9 cellular contexts compared by ENCODE assay signal in genomic region chr7:6637544-6638229, GRCh38. TPM values are rescaled to one million over a fixed set of nuclear protein-coding genes. Genes with fewer than 3 reads are reported as not detected.
DNase-seq lines count a peak whose midpoint lies in the region; ATAC-seq, FAIRE-seq and TF ChIP-seq lines count a peak whose summit lies in the region.
"Had no signal": no experiment of that assay in that cellular context is flagged by ENCODE, and none has a peak within 500 bp of the region (broad histone marks: within the 10 kb centered on the region; RNA-seq: fewer than 3 reads in every experiment).

No MANE protein-coding gene starts in this region.

- H3K27ac Mint-ChIP-seq in Calu3 (ENCODE audit: unreplicated experiment) (peak overlapping the region; percentile 22), T-cell (peak overlapping the region; percentile 91 to 95)

- no peaks in the 10 kb centered on the region for H3K27me3 Mint-ChIP-seq in Calu3 (ENCODE audit: unreplicated experiment)
- H3K27me3 Mint-ChIP-seq in T-cell = no peaks in the 10 kb centered on the region

- no peak for FAIRE-seq in keratinocyte (lab: Jason Lieb, UNC)
- FAIRE-seq: frontal cortex had no signal

- in situ Hi-C loops in astrocyte of the cerebellum (cut with HindIII; ENCODE audit: low sequenced_read_pairs) = loop anchor here (10.0 kb wide), 1 partner anchor 93 kb away; no protein-coding TSS in a partner anchor

- ATAC-seq in GM19397 (IDR thresholded peaks at IDR 0.05; ENCODE audit: unreplicated experiment) (peak; percentile 82), HG03469 (IDR thresholded peaks at IDR 0.05; ENCODE audit: unreplicated experiment) (peak; percentile 59), T-cell (replicated peaks in 1 of 4) (peak; percentile 73 to 82 (median 76))

- peaks cover 6% of the 10 kb centered on the region for H3K4me1 ChIP-seq in keratinocyte (ENCODE audit: control insufficient read depth, extremely low read depth, insufficient read depth, low read length)

- peak; percentile 63 for TF ChIP-seq CTCF in Calu3 (IDR thresholded peaks at IDR 0.05; ENCODE audit: unreplicated experiment)
- TF ChIP-seq CTCF in astrocyte of the cerebellum (IDR thresholded peaks at IDR 0.05; ENCODE audit: low read depth, low read length, missing control alignments) = no peak
- peak in 1 of 3 experiments; percentile 7 for TF ChIP-seq CTCF in keratinocyte (optimal IDR thresholded peaks at IDR 0.05 in 1 of 3, IDR thresholded peaks at IDR 0.05 in 1 of 3, conservative IDR thresholded peaks at IDR 0.05 in 1 of 3; ENCODE audit: extremely low read depth in 1 of 3, insufficient read depth in 2 of 3, low read length in 3 of 3)

- H3K9me3 Mint-ChIP-seq in Calu3 (ENCODE audit: low read depth, unreplicated experiment) (no peaks in the 10 kb centered on the region), T-cell (no peaks in the 10 kb centered on the region)

- H2AFZ ChIP-seq in keratinocyte (ENCODE audit: control insufficient read depth, low read length) = no peak overlapping the region

- DNase-seq in Calu3 = peak; percentile 71
- peak in 33 of 34 experiments; percentile 17 to 59 (median 36) for DNase-seq in T-cell
- DNase-seq in astrocyte of the cerebellum (ENCODE audit: low read depth) = no peak
- no peak for DNase-seq in keratinocyte (ENCODE audit: low read depth, low spot score)
- DNase-seq in stimulated activated CD4-positive, alpha-beta T cell treated with anti-CD3 and anti-CD28 coated beads, Interleukin-4, amount 100 ng/mL, for 24 hours = peak; percentile 62
- no peak for DNase-seq in NCI-H2107 (lab: John Stamatoyannopoulos, UW)

- H3K4me3 ChIP-seq in astrocyte of the cerebellum (ENCODE audit: low read depth, low read length) (peak overlapping the region; percentile 67), keratinocyte (ENCODE audit: control insufficient read depth in 2 of 3, extremely low read depth in 1 of 3, insufficient read depth in 2 of 3, low read depth in 1 of 3, low read length in 3 of 3) (peak overlapping the region; percentile 62 to 85 (median 65))

- H3K9ac ChIP-seq in keratinocyte (ENCODE audit: control insufficient read depth, extremely low read depth, insufficient read depth, low read length) = peak overlapping the region; percentile 52

- H3K4me2 ChIP-seq in keratinocyte (ENCODE audit: control insufficient read depth, extremely low read depth, insufficient read depth, low read depth, low read length) = peak overlapping the region; percentile 76

- peak overlapping the region; percentile 76 for H3K4me3 Mint-ChIP-seq in Calu3 (ENCODE audit: low read depth, unreplicated experiment)
- peak overlapping the region; percentile 81 to 85 (median 84) for H3K4me3 Mint-ChIP-seq in T-cell

- H3K27me3 ChIP-seq in keratinocyte (ENCODE audit: control insufficient read depth, extremely low read depth, insufficient read depth, low read length) = no peaks in the 10 kb centered on the region

- H3K36me3 Mint-ChIP-seq in Calu3 (ENCODE audit: insufficient read depth, unreplicated experiment) (peaks cover 54% of the 10 kb centered on the region), T-cell (peaks cover 26% of the 10 kb centered on the region)

- POLR2A ChIA-PET in T-cell (lab: Charles Lee) = no interaction called here

- no peaks in the 10 kb centered on the region for H3K9me3 ChIP-seq in keratinocyte (ENCODE audit: control insufficient read depth, low read depth, low read length)

- dilution Hi-C loops in keratinocyte (cut with MboI; ENCODE audit: extremely low pct_ligation_motif_present, low sequenced_read_pairs) = no loop called here

- no peaks in the 10 kb centered on the region for H3K9me1 ChIP-seq in keratinocyte (ENCODE audit: control insufficient read depth, extremely low read depth, insufficient read depth, low read length)

- CTCF ChIA-PET in Calu3 (lab: Charles Lee) = interaction anchor here (0.5 kb wide), 1 partner anchor 836 kb away, joined by 4 read pairs; no protein-coding TSS in a partner anchor
- CTCF ChIA-PET in T-cell (lab: Charles Lee) = interaction anchor here in 1 of 2 donors (0.7 kb wide), 1 partner anchor 18 kb away, joined by 3 read pairs; no protein-coding TSS in a partner anchor

- intact Hi-C loops in Calu3 (cut with micrococcal nuclease; ENCODE audit: unreplicated experiment) = no loop called here

- peaks cover 27% of the 10 kb centered on the region for H3K79me2 ChIP-seq in keratinocyte (ENCODE audit: control insufficient read depth, insufficient read depth, low read length)

- H3K4me1 Mint-ChIP-seq in Calu3 (ENCODE audit: low read depth, unreplicated experiment) (peaks cover 18% of the 10 kb centered on the region), T-cell (peaks cover 27 to 29% (median 29%) of the 10 kb centered on the region in 3 donors)

- BruUV-seq in Calu3 (replicated peaks; lab: Mats Ljungman, UMichigan) = no TSS peak

- no peak overlapping the region for H3K27ac ChIP-seq in keratinocyte (ENCODE audit: control insufficient read depth, insufficient read depth, low read length)

- H3K36me3 ChIP-seq in keratinocyte (ENCODE audit: control insufficient read depth in 2 of 2, extremely low read depth in 1 of 2, insufficient read depth in 2 of 2, low read length in 2 of 2) = peaks cover 8 to 15% of the 10 kb centered on the region in 2 experiments

- no peaks in the 10 kb centered on the region for H4K20me1 ChIP-seq in keratinocyte (ENCODE audit: control insufficient read depth, extremely low read depth, insufficient read depth, low read length)

RNA-seq across cellular contexts. Expression of gene ZNF316, which starts 0.6 kb away (rescaled TPM):
- total RNA-seq in Calu3 (2022) (48.9 and 49.4 TPM in 2 replicates), T-cell (10 to 100 TPM; 51.4 to 69.9 (median 63.4) TPM)
- 4.6 to 5.1 TPM (median 4.7 TPM) in 3 replicates for polyA plus RNA-seq in keratinocyte
- polyA plus RNA-seq in keratinocyte (2011; ENCODE audit: low read depth) = 6.6 TPM
- 1.4 and 3.8 TPM in 2 replicates for polyA plus RNA-seq in keratinocyte (2011; cell fraction: cytosol; rRNA removed)
- 17.0 and 17.5 TPM in 2 replicates for polyA plus RNA-seq in keratinocyte (2011; cell fraction: nucleus; rRNA removed)
- 8.7 and 9.4 TPM in 2 replicates for polyA plus RNA-seq in keratinocyte (2012; ENCODE audit: low replicate concordance)
- polyA minus RNA-seq in keratinocyte = 2.5 to 5.8 TPM (median 3.6 TPM) in 3 replicates
- 7.9 TPM for polyA minus RNA-seq in keratinocyte (2011; cell fraction: cytosol; rRNA and poly(A)+ RNA removed)
- 7.9 and 10.6 TPM in 2 replicates for polyA minus RNA-seq in keratinocyte (2011; cell fraction: nucleus; rRNA and poly(A)+ RNA removed)

RNA-seq across cellular contexts. Expression of gene ZNF853, which starts 22.3 kb away (rescaled TPM):
- total RNA-seq in Calu3 (2022) = 10.1 and 11.4 TPM in 2 replicates
- total RNA-seq in T-cell = 1 to 10 TPM; 3.6 to 7.6 (median 5.6) TPM
- polyA plus RNA-seq in keratinocyte = 0.02 to 0.03 TPM (median 0.03 TPM) in 3 replicates
- 0.11 TPM for polyA plus RNA-seq in keratinocyte (2011; ENCODE audit: low read depth)
- 0.04 TPM in 1 of 2 replicates, not detected in the other for polyA plus RNA-seq in keratinocyte (2011; cell fraction: cytosol; rRNA removed)
- polyA plus RNA-seq in keratinocyte (2011; cell fraction: nucleus; rRNA removed) = 0.04 and 0.09 TPM in 2 replicates
- 0.04 TPM in 1 of 2 replicates, not detected in the other for polyA plus RNA-seq in keratinocyte (2012; ENCODE audit: low replicate concordance)
- not detected in 3 replicates for polyA minus RNA-seq in keratinocyte
- not detected for polyA minus RNA-seq in keratinocyte (2011; cell fraction: cytosol; rRNA and poly(A)+ RNA removed)
- not detected in 2 replicates for polyA minus RNA-seq in keratinocyte (2011; cell fraction: nucleus; rRNA and poly(A)+ RNA removed)

RNA-seq across cellular contexts. Expression of gene INTS15, which starts 47.9 kb away (rescaled TPM):
- total RNA-seq in Calu3 (2022) = 34.1 and 35.0 TPM in 2 replicates
- total RNA-seq in T-cell = 10 to 100 TPM; 48.3 to 65.9 (median 64.1) TPM
- polyA plus RNA-seq in keratinocyte = 11.9 to 22.5 TPM (median 12.1 TPM) in 3 replicates
- polyA plus RNA-seq in keratinocyte (2011; ENCODE audit: low read depth) = 4.7 TPM
- polyA plus RNA-seq in keratinocyte (2011; cell fraction: cytosol; rRNA removed) = 17.0 and 19.7 TPM in 2 replicates
- polyA plus RNA-seq in keratinocyte (2011; cell fraction: nucleus; rRNA removed) = 26.7 and 33.4 TPM in 2 replicates
- 14.9 and 17.1 TPM in 2 replicates for polyA plus RNA-seq in keratinocyte (2012; ENCODE audit: low replicate concordance)
- 9.0 to 18.6 TPM (median 12.4 TPM) in 3 replicates for polyA minus RNA-seq in keratinocyte
- polyA minus RNA-seq in keratinocyte (2011; cell fraction: cytosol; rRNA and poly(A)+ RNA removed) = 16.5 TPM
- polyA minus RNA-seq in keratinocyte (2011; cell fraction: nucleus; rRNA and poly(A)+ RNA removed) = 9.1 and 10.8 TPM in 2 replicates

Comparison
In these comparisons a context has a peak if more than half of its experiments do, and no peak if none do; other contexts are left out.
1. DNase-seq: peak in Calu3 (single experiment), T-cell (33 of 34) and stimulated activated CD4-positive, alpha-beta T cell treated with anti-CD3 and anti-CD28 coated beads, Interleukin-4, amount 100 ng/mL, for 24 hours (single experiment); none in astrocyte of the cerebellum (single experiment), keratinocyte (single experiment) and NCI-H2107 (single experiment).
2. Peak in every context shown above with its lines, with median percentiles within 50 percentile points of each other: ATAC-seq.